1 cellular context compared by ENCODE assay signal in genomic region chr1:156421062-156421938, GRCh38.
TF ChIP-seq lines count a peak whose summit lies in the region.

No MANE protein-coding gene starts in this region.

TF ChIP-seq in H1, 55 proteins besides CTCF, POLR2A, EP300 and RAD21 (continued from another document):
- TF ChIP-seq ATF3 (IDR thresholded peaks at IDR 0.05; ENCODE audit: insufficient read depth, low read depth, low read length) (no peak), ZNF274 (IDR thresholded peaks at IDR 0.05; ENCODE audit: borderline replicate concordance, extremely low read depth, low read length) (no peak), CREB1 (IDR thresholded peaks at IDR 0.05) (peak; percentile 92), TAF1 (IDR thresholded peaks at IDR 0.05; ENCODE audit: low read depth, low read length) (peak; percentile 92), GABPA (IDR thresholded peaks at IDR 0.05; ENCODE audit: borderline replicate concordance, insufficient read depth, low read length) (no peak), CTBP2 (IDR thresholded peaks at IDR 0.05; ENCODE audit: borderline replicate concordance, insufficient read depth, insufficient read length, low read length) (no peak), YY1 (IDR thresholded peaks at IDR 0.05; ENCODE audit: low read depth, low read length) (peak; percentile 57; the same call in 1 of the 2 replicates), BACH1 (IDR thresholded peaks at IDR 0.05; ENCODE audit: low read length) (no peak), SIN3A (conservative IDR thresholded peaks at IDR 0.05 in 1 of 2, IDR thresholded peaks at IDR 0.05 in 1 of 2; ENCODE audit: low read depth in 1 of 2, low read length in 2 of 2) (peak in 1 of 2 experiments; percentile 42; a peak in 1 of 4 replicates), ASH2L (IDR thresholded peaks at IDR 0.05; ENCODE audit: low read length) (no peak), E2F6 (IDR thresholded peaks at IDR 0.05) (peak; percentile 97), TEAD4 (IDR thresholded peaks at IDR 0.05; ENCODE audit: low read depth, low read length) (0 out of 2 replicates have a peak, but pooled peaks have one; percentile 9), POLR2AphosphoS5 (IDR thresholded peaks at IDR 0.05; ENCODE audit: low read depth, low read length) (peak; percentile 87), CBX8 (IDR thresholded peaks at IDR 0.05; ENCODE audit: borderline replicate concordance, low read depth, low read length) (no peak), GTF2F1 (IDR thresholded peaks at IDR 0.05; ENCODE audit: borderline replicate concordance, low read depth, low read length) (peak; percentile 65; the same call in 1 of the 2 replicates), TCF12 (IDR thresholded peaks at IDR 0.05; ENCODE audit: low read depth, low read length) (no peak), NRF1 (IDR thresholded peaks at IDR 0.05; ENCODE audit: low read depth, low read length) (no peak), PHF8 (conservative IDR thresholded peaks at IDR 0.05; ENCODE audit: low read depth, low read length) (peak; percentile 63; the same call in 1 of the 2 replicates), TBP (IDR thresholded peaks at IDR 0.05; ENCODE audit: low read depth, low read length) (peak; percentile 90), RFX5 (IDR thresholded peaks at IDR 0.05; ENCODE audit: borderline replicate concordance, low read depth, low read length) (no peak), MAX (IDR thresholded peaks at IDR 0.05) (peak; percentile 91), TAF7 (optimal IDR thresholded peaks at IDR 0.05; ENCODE audit: borderline replicate concordance, low read depth, low read length) (peak; percentile 65), JUND (IDR thresholded peaks at IDR 0.05; ENCODE audit: low read length) (peak; percentile 38; the same call in 1 of the 2 replicates), SP1 (IDR thresholded peaks at IDR 0.05; ENCODE audit: low read depth, low read length) (peak; percentile 95), ATF2 (IDR thresholded peaks at IDR 0.05; ENCODE audit: low read length) (no peak; the same call in 1 of the 2 replicates), RBBP5 (IDR thresholded peaks at IDR 0.05; ENCODE audit: borderline replicate concordance, low read depth, low read length) (peak; percentile 37; the same call in 1 of the 2 replicates), BRCA1 (IDR thresholded peaks at IDR 0.05; ENCODE audit: low read depth, low read length) (no peak), KDM1A (IDR thresholded peaks at IDR 0.05; ENCODE audit: borderline replicate concordance, low read length) (peak; percentile 76; the same call in 1 of the 2 replicates)
TF ChIP-seq in H1: peak in this region for 19.
